In genomic region chr15:74433592-74434259, GRCh38 we compare ENCODE assay signal across 8 cellular contexts. TPM values are rescaled to one million over a fixed set of nuclear protein-coding genes. Genes with fewer than 3 reads are reported as not detected.
DNase-seq lines count a peak whose midpoint lies in the region; ATAC-seq and TF ChIP-seq lines count a peak whose summit lies in the region.

Gene SEMA7A (minus strand): TSS chr15:74433958. CDS start chr15:74433918, 40 bp downstream.

- ATAC-seq in GM19438 (IDR thresholded peaks at IDR 0.05; ENCODE audit: low read depth, unreplicated experiment), result peak; percentile 59

- H3K9me3 Mint-ChIP-seq in CD8-positive, alpha-beta memory T cell, result no peaks in the 10 kb centered on the region
- no peaks in the 10 kb centered on the region for H3K9me3 Mint-ChIP-seq in activated T-helper 2 cell treated with anti-CD3 and anti-CD28 coated beads, Interferon-gamma antibody, Interleukin-2, Interleukin-4, amounts not matched to agents 10 μg/mL and 5 μg/mL and 100 μg/mL, durations not matched to agents 14 hours and 24 hours and 36 hours
- H3K9me3 Mint-ChIP-seq in nephron, result no peaks in the 10 kb centered on the region
- no peaks in the 10 kb centered on the region for H3K9me3 Mint-ChIP-seq in stimulated activated naive CD8-positive, alpha-beta T cell treated with anti-CD3 and anti-CD28 coated beads, Interleukin-15, Interleukin-2, amounts not matched to agents 100 ng/mL and 50 ng/mL, for 24 hours

- no peaks in the 10 kb centered on the region for H3K9me3 ChIP-seq in CD8-positive, alpha-beta memory T cell (ENCODE audit: low read length)

- H3K4me1 Mint-ChIP-seq in CD8-positive, alpha-beta memory T cell, result peaks cover 48 to 63% (median 51%) of the 10 kb centered on the region in 3 donors
- peaks cover 67% of the 10 kb centered on the region for H3K4me1 Mint-ChIP-seq in activated T-helper 2 cell treated with anti-CD3 and anti-CD28 coated beads, Interferon-gamma antibody, Interleukin-2, Interleukin-4, amounts not matched to agents 10 μg/mL and 5 μg/mL and 100 μg/mL, durations not matched to agents 14 hours and 24 hours and 36 hours (ENCODE audit: low read depth)
- H3K4me1 Mint-ChIP-seq in nephron, result peaks cover 39% of the 10 kb centered on the region
- H3K4me1 Mint-ChIP-seq in stimulated activated naive CD8-positive, alpha-beta T cell treated with anti-CD3 and anti-CD28 coated beads, Interleukin-15, Interleukin-2, amounts not matched to agents 100 ng/mL and 50 ng/mL, for 24 hours (ENCODE audit: low read depth), result peaks cover 79% of the 10 kb centered on the region

- CTCF ChIA-PET in CD8-positive, alpha-beta memory T cell (lab: Charles Lee), result interaction anchor here (0.8 to 8.1 kb wide), 4 partner anchors 34 to 59 kb away, joined by 3 to 72 read pairs (median 4); no protein-coding TSS in a partner anchor

- intact Hi-C loops in activated T-helper 2 cell treated with anti-CD3 and anti-CD28 coated beads, Interferon-gamma antibody, Interleukin-2, Interleukin-4, amounts not matched to agents 10 μg/mL and 5 μg/mL and 100 μg/mL, durations not matched to agents 14 hours and 24 hours and 36 hours (cut with micrococcal nuclease), result loop anchor here (2.0 kb wide), 1 partner anchor 33 kb away; no protein-coding TSS in a partner anchor

- H3K27ac Mint-ChIP-seq in CD8-positive, alpha-beta memory T cell, result peak within 1 kb of the TSS; percentile 84 to 98 (median 91)
- peak within 1 kb of the TSS; percentile 86 for H3K27ac Mint-ChIP-seq in activated T-helper 2 cell treated with anti-CD3 and anti-CD28 coated beads, Interferon-gamma antibody, Interleukin-2, Interleukin-4, amounts not matched to agents 10 μg/mL and 5 μg/mL and 100 μg/mL, durations not matched to agents 14 hours and 24 hours and 36 hours
- peak within 1 kb of the TSS; percentile 70 to 83 (median 77) for H3K27ac Mint-ChIP-seq in nephron
- H3K27ac Mint-ChIP-seq in stimulated activated naive CD8-positive, alpha-beta T cell treated with anti-CD3 and anti-CD28 coated beads, Interleukin-15, Interleukin-2, amounts not matched to agents 100 ng/mL and 50 ng/mL, for 24 hours, result peak within 1 kb of the TSS; percentile 94

- H3K4me1 ChIP-seq in CD8-positive, alpha-beta memory T cell (ENCODE audit: insufficient read depth, low read length), result peaks cover 19% of the 10 kb centered on the region

- peaks cover 0 to 1% of the 10 kb centered on the region in 2 donors for H3K27me3 Mint-ChIP-seq in CD8-positive, alpha-beta memory T cell
- no peaks in the 10 kb centered on the region for H3K27me3 Mint-ChIP-seq in activated T-helper 2 cell treated with anti-CD3 and anti-CD28 coated beads, Interferon-gamma antibody, Interleukin-2, Interleukin-4, amounts not matched to agents 10 μg/mL and 5 μg/mL and 100 μg/mL, durations not matched to agents 14 hours and 24 hours and 36 hours (ENCODE audit: low read depth)
- peaks cover 28% of the 10 kb centered on the region for H3K27me3 Mint-ChIP-seq in nephron (ENCODE audit: low read depth)
- H3K27me3 Mint-ChIP-seq in stimulated activated naive CD8-positive, alpha-beta T cell treated with anti-CD3 and anti-CD28 coated beads, Interleukin-15, Interleukin-2, amounts not matched to agents 100 ng/mL and 50 ng/mL, for 24 hours, result no peaks in the 10 kb centered on the region

- H3K27me3 ChIP-seq in CD8-positive, alpha-beta memory T cell (ENCODE audit: insufficient read depth, low read length, poor library complexity, severe bottlenecking), result no peaks in the 10 kb centered on the region

- POLR2A ChIA-PET in CD8-positive, alpha-beta memory T cell (lab: Charles Lee), result interaction anchor here (0.6 to 2.4 kb wide), 5 partner anchors 27 to 51 kb away, joined by 3 to 5 read pairs (median 3); no protein-coding TSS in a partner anchor

- peak; percentile 60 to 86 (median 74) for DNase-seq in CD8-positive, alpha-beta memory T cell
- DNase-seq in HT-29 (ENCODE audit: low spot score), result peak; percentile 60
- DNase-seq in RPMI8226, result peak; percentile 96
- peak; percentile 82 for DNase-seq in activated T-helper 2 cell treated with anti-CD3 and anti-CD28 coated beads, Interferon-gamma antibody, Interleukin-2, Interleukin-4, amounts not matched to agents 10 μg/mL and 5 μg/mL and 100 μg/mL, durations not matched to agents 14 hours and 24 hours and 36 hours (ENCODE audit: low spot score)
- DNase-seq in fibroblast of the conjunctiva (ENCODE audit: low read depth), result peak; percentile 42

- H3K4me3 ChIP-seq in CD8-positive, alpha-beta memory T cell (ENCODE audit: low read length), result peak within 1 kb of the TSS; percentile 58

- no peaks in the 10 kb centered on the region for H3K36me3 Mint-ChIP-seq in CD8-positive, alpha-beta memory T cell
- peaks cover 23% of the 10 kb centered on the region for H3K36me3 Mint-ChIP-seq in activated T-helper 2 cell treated with anti-CD3 and anti-CD28 coated beads, Interferon-gamma antibody, Interleukin-2, Interleukin-4, amounts not matched to agents 10 μg/mL and 5 μg/mL and 100 μg/mL, durations not matched to agents 14 hours and 24 hours and 36 hours (ENCODE audit: low read depth)
- no peaks in the 10 kb centered on the region for H3K36me3 Mint-ChIP-seq in nephron (ENCODE audit: low read depth)
- H3K36me3 Mint-ChIP-seq in stimulated activated naive CD8-positive, alpha-beta T cell treated with anti-CD3 and anti-CD28 coated beads, Interleukin-15, Interleukin-2, amounts not matched to agents 100 ng/mL and 50 ng/mL, for 24 hours (ENCODE audit: low read depth), result peaks cover 37% of the 10 kb centered on the region

- TF ChIP-seq CTCF in nephron (IDR thresholded peaks at IDR 0.05; ENCODE audit: unreplicated experiment in 3 of 3), result no peak

- no peaks in the 10 kb centered on the region for H3K36me3 ChIP-seq in CD8-positive, alpha-beta memory T cell (ENCODE audit: insufficient read depth, low read length)

- peak within 1 kb of the TSS; percentile 77 for H3K27ac ChIP-seq in CD8-positive, alpha-beta memory T cell (ENCODE audit: low read depth, low read length)

- peak within 1 kb of the TSS; percentile 84 to 93 (median 87) for H3K4me3 Mint-ChIP-seq in CD8-positive, alpha-beta memory T cell
- peak within 1 kb of the TSS; percentile 91 for H3K4me3 Mint-ChIP-seq in activated T-helper 2 cell treated with anti-CD3 and anti-CD28 coated beads, Interferon-gamma antibody, Interleukin-2, Interleukin-4, amounts not matched to agents 10 μg/mL and 5 μg/mL and 100 μg/mL, durations not matched to agents 14 hours and 24 hours and 36 hours (ENCODE audit: low read depth)
- peak within 1 kb of the TSS; percentile 82 to 90 (median 86) for H3K4me3 Mint-ChIP-seq in nephron
- peak within 1 kb of the TSS; percentile 95 for H3K4me3 Mint-ChIP-seq in stimulated activated naive CD8-positive, alpha-beta T cell treated with anti-CD3 and anti-CD28 coated beads, Interleukin-15, Interleukin-2, amounts not matched to agents 100 ng/mL and 50 ng/mL, for 24 hours

RNA-seq across cellular contexts. Expression of gene SEMA7A, which starts in this region (rescaled TPM):
- 10 to 100 TPM; 71.2 to 72.5 TPM for total RNA-seq in CD8-positive, alpha-beta memory T cell
- 1.9 TPM for polyA plus RNA-seq in CD8-positive, alpha-beta memory T cell
- 1.1 and 1.3 TPM in 2 replicates for total RNA-seq in HT-29 (2014; rRNA removed; shearing (Covaris generic))
- 45.9 and 50.3 TPM in 2 replicates for total RNA-seq in activated T-helper 2 cell treated with anti-CD3 and anti-CD28 coated beads, Interferon-gamma antibody, Interleukin-2, Interleukin-4, amounts not matched to agents 10 μg/mL and 5 μg/mL and 100 μg/mL, durations not matched to agents 14 hours and 24 hours and 36 hours

Comparison
In these comparisons a context has a peak if more than half of its experiments do, and no peak if none do; other contexts are left out.
1. Peak in every context shown above with its lines: DNase-seq, ATAC-seq, H3K4me3 ChIP-seq and H3K27ac ChIP-seq.
2. RNA of gene SEMA7A (total RNA-seq): 71.2 to 72.5 TPM in CD8-positive, alpha-beta memory T cell and 45.9 to 50.3 TPM in activated T-helper 2 cell treated with anti-CD3 and anti-CD28 coated beads, Interferon-gamma antibody, Interleukin-2, Interleukin-4, amounts not matched to agents 10 μg/mL and 5 μg/mL and 100 μg/mL, durations not matched to agents 14 hours and 24 hours and 36 hours; 1.1 to 1.3 TPM in HT-29; every median in the first group is over 10 times any median in the second.
3. DNase-seq: peak in every context shown above with its lines; median percentile 96 in RPMI8226; 82 in activated T-helper 2 cell treated with anti-CD3 and anti-CD28 coated beads, Interferon-gamma antibody, Interleukin-2, Interleukin-4, amounts not matched to agents 10 μg/mL and 5 μg/mL and 100 μg/mL, durations not matched to agents 14 hours and 24 hours and 36 hours; 74 in CD8-positive, alpha-beta memory T cell; 60 in HT-29; 42 in fibroblast of the conjunctiva.